Comparison of ENCODE assay signal across 18 cellular contexts in the genomic region with DNA sequence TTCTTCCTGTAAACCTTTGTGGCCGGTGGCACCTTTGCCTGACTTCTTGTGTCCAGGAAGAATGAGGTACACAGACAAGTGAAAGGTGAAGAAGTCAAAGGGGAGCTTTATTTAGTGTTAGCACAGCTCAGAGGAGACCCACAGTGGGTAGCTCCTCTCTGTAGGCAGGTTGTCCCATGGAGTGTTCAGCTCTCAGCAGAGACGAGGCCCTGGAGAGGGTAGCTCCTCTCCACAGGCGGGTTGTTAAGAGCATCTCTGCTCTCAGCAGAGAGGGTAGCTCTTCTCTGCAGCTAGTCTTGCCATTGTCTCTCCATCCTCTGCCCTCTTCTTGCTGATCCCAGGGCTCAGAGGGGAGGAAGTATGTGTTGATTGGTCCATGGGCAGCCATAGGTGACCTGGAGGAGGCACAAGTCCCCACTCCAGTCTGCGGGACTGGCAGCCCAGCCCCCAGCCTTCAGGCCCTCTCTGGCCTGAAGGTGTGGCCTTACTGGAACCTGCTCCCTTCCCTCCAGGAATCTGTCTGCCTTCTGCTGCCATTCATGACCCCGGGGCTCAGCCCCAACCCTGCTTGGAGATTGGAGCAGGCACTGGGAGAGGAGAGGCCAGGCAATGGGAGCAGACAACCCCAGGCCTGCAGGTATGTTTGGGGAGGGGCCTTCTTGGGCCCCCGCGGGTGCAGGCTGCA. TPM values are rescaled to one million over a fixed set of nuclear protein-coding genes. Genes with fewer than 3 reads are reported as not detected.
DNase-seq lines count a peak whose midpoint lies in the region; ATAC-seq, FAIRE-seq and TF ChIP-seq lines count a peak whose summit lies in the region.
"Had no signal": no experiment of that assay in that cellular context is flagged by ENCODE, and none has a peak within 500 bp of the region (broad histone marks: within the 10 kb centered on the region; RNA-seq: fewer than 3 reads in every experiment).

No MANE protein-coding gene starts in this region.

- no peak overlapping the region for H3K4me3 Mint-ChIP-seq in stimulated activated memory B cell treated with anti-CD40 and anti-IgM and Interleukin-4, amounts not matched to agents 10 μg/mL and 1 μg/mL and 100 μg/mL, for 72 hours
- H3K4me3 Mint-ChIP-seq: CD8-positive, alpha-beta T cell had no signal

- H3K27ac Mint-ChIP-seq in stimulated activated memory B cell treated with anti-CD40 and anti-IgM and Interleukin-4, amounts not matched to agents 10 μg/mL and 1 μg/mL and 100 μg/mL, for 72 hours = peak overlapping the region; percentile 62
- H3K27ac Mint-ChIP-seq: CD8-positive, alpha-beta T cell had no signal

- intact Hi-C loops in K562 (cut with micrococcal nuclease) (no loop called here), uterus (cut with DNase I; ENCODE audit: low total_unique reads) (no loop called here)

- H3K36me3 Mint-ChIP-seq in stimulated activated memory B cell treated with anti-CD40 and anti-IgM and Interleukin-4, amounts not matched to agents 10 μg/mL and 1 μg/mL and 100 μg/mL, for 72 hours = no peaks in the 10 kb centered on the region
- H3K36me3 Mint-ChIP-seq: CD14-positive monocyte; CD8-positive, alpha-beta T cell had no signal

- H3K27me3 Mint-ChIP-seq in stimulated activated memory B cell treated with anti-CD40 and anti-IgM and Interleukin-4, amounts not matched to agents 10 μg/mL and 1 μg/mL and 100 μg/mL, for 72 hours = no peaks in the 10 kb centered on the region

- no peak overlapping the region for H3K4me3 ChIP-seq in DOHH2 (ENCODE audit: low read length)
- no peak overlapping the region for H3K4me3 ChIP-seq in HEK293 (ENCODE audit: low read depth, low read length)
- no peak overlapping the region for H3K4me3 ChIP-seq in K562
- H3K4me3 ChIP-seq in tibial nerve = no peak overlapping the region
- no peak overlapping the region for H3K4me3 ChIP-seq in uterus
- H3K4me3 ChIP-seq: A549 had no signal

- H3K36me3 ChIP-seq in DOHH2 (ENCODE audit: control insufficient read depth, low read length) (no peaks in the 10 kb centered on the region), HEK293 (ENCODE audit: control insufficient read depth in 2 of 2, insufficient read depth in 1 of 2, low read length in 2 of 2) (no peaks in the 10 kb centered on the region), K562 (ENCODE audit: control insufficient read depth, insufficient read depth, low read length) (no peaks in the 10 kb centered on the region), tibial nerve (no peaks in the 10 kb centered on the region), uterus (no peaks in the 10 kb centered on the region)

- H3K9me2 ChIP-seq in DOHH2 (replicated peaks; ENCODE audit: control insufficient read depth, low read length) = no peaks in the 10 kb centered on the region

- TF ChIP-seq POLR2A in K562 (conservative IDR thresholded peaks at IDR 0.05) (no peak), tibial nerve (IDR thresholded peaks at IDR 0.05) (no peak), uterus (IDR thresholded peaks at IDR 0.05) (no peak)

- peak overlapping the region; percentile 60; the same call in 1 of the 2 replicates for H3K4me2 ChIP-seq in DOHH2 (ENCODE audit: low read length)
- no peak overlapping the region for H3K4me2 ChIP-seq in K562 (ENCODE audit: insufficient read depth, low read length)
- H3K4me2 ChIP-seq: A549 had no signal

- BruUV-seq in K562 (replicated peaks; lab: Mats Ljungman, UMichigan) = no TSS peak

- H2AFZ ChIP-seq in K562 (ENCODE audit: low read depth, low read length) = no peak overlapping the region

- TF ChIP-seq RAD21 in K562 (CRISPR knock-in tag; conservative IDR thresholded peaks at IDR 0.05 in 1 of 2, IDR thresholded peaks at IDR 0.05 in 1 of 2) = no peak

- no peaks in the 10 kb centered on the region for H3K9me1 ChIP-seq in K562 (ENCODE audit: control insufficient read depth, insufficient read depth, low read length)

- no peak for DNase-seq in K562 (ENCODE audit: extremely low read depth in 1 of 4, low spot score in 3 of 4)
- no peak for DNase-seq in activated naive CD4-positive, alpha-beta T cell treated with anti-CD3 and anti-CD28 coated beads, Interleukin-2, amount 50 U/mL, for 16 hours
- DNase-seq in tibial nerve (ENCODE audit: low spot score in 2 of 2) = no peak
- DNase-seq in uterus = no peak
- DNase-seq: CD8-positive, alpha-beta T cell; COR-L47; DMS153; HCEC 1CT had no signal

- in situ Hi-C loops in K562 (cut with MboI) = no loop called here

- H3K9me3 ChIP-seq in DOHH2 (ENCODE audit: control insufficient read depth, insufficient read depth, low read length) (peaks cover 11% of the 10 kb centered on the region), HEK293 (ENCODE audit: control insufficient read depth, insufficient read depth, low read depth, low read length) (no peaks in the 10 kb centered on the region), K562 (replicated peaks; ENCODE audit: control insufficient read depth, insufficient read depth, low read depth, low read length) (0 out of 2 replicates have a peak, but pooled peaks cover 4% of the 10 kb centered on the region), tibial nerve (peaks cover 0 to 6% (median 0%) of the 10 kb centered on the region in 4 donors), uterus (no peaks in the 10 kb centered on the region)

- H3K4me1 ChIP-seq in DOHH2 (ENCODE audit: control insufficient read depth, low read length) (peaks cover 79% of the 10 kb centered on the region), HEK293 (ENCODE audit: control insufficient read depth, insufficient read depth, low read length) (peaks cover 3% of the 10 kb centered on the region; the same call in 1 of the 2 replicates), K562 (replicated peaks in 1 of 2; ENCODE audit: control insufficient read depth in 2 of 2, insufficient read depth in 2 of 2, low read length in 2 of 2) (no peaks in the 10 kb centered on the region), tibial nerve (no peaks in the 10 kb centered on the region), uterus (no peaks in the 10 kb centered on the region)

- no peak for ATAC-seq in K562
- no peak for ATAC-seq in stimulated activated memory B cell treated with anti-CD40 and anti-IgM and Interleukin-4, amounts not matched to agents 10 μg/mL and 1 μg/mL and 100 μg/mL, for 72 hours
- ATAC-seq: A549; CD8-positive, alpha-beta T cell had no signal

- H3K9me3 Mint-ChIP-seq in stimulated activated memory B cell treated with anti-CD40 and anti-IgM and Interleukin-4, amounts not matched to agents 10 μg/mL and 1 μg/mL and 100 μg/mL, for 72 hours = no peaks in the 10 kb centered on the region
- H3K9me3 Mint-ChIP-seq: CD8-positive, alpha-beta T cell had no signal

- H3K27ac ChIP-seq in DOHH2 (ENCODE audit: low read depth, low read length) = no peak overlapping the region
- no peak overlapping the region for H3K27ac ChIP-seq in HEK293 (ENCODE audit: extremely low read depth, low read depth, low read length)
- no peak overlapping the region for H3K27ac ChIP-seq in K562 (ENCODE audit: extremely low read depth, low read depth, low read length)
- no peak overlapping the region for H3K27ac ChIP-seq in tibial nerve
- H3K27ac ChIP-seq in uterus = no peak overlapping the region
- H3K27ac ChIP-seq: A549, HL-60 had no signal

- H3F3A ChIP-seq in DOHH2 (ENCODE audit: control insufficient read depth, insufficient read depth) = peaks cover 19% of the 10 kb centered on the region

- peaks cover 57% of the 10 kb centered on the region for H3K4me1 Mint-ChIP-seq in stimulated activated memory B cell treated with anti-CD40 and anti-IgM and Interleukin-4, amounts not matched to agents 10 μg/mL and 1 μg/mL and 100 μg/mL, for 72 hours

- TF ChIP-seq CTCF in DOHH2 (IDR thresholded peaks at IDR 0.05; ENCODE audit: low read depth, low read length, poor library complexity, severe bottlenecking) (no peak), HEK293 (tag by site-specific recombination; IDR thresholded peaks at IDR 0.05) (no peak), K562 (IDR thresholded peaks at IDR 0.05 in 2 of 3, conservative IDR thresholded peaks at IDR 0.05 in 1 of 3; ENCODE audit: insufficient read depth in 2 of 3, low read depth in 1 of 3, low read length in 3 of 3) (no peak), tibial nerve (IDR thresholded peaks at IDR 0.05) (no peak), uterus (IDR thresholded peaks at IDR 0.05) (no peak)

- H3K79me2 ChIP-seq in DOHH2 (ENCODE audit: control insufficient read depth, low read length) (no peaks in the 10 kb centered on the region), K562 (ENCODE audit: control insufficient read depth, insufficient read depth, low read length) (no peaks in the 10 kb centered on the region)

- FAIRE-seq in K562 (lab: Jason Lieb, UNC) = no peak
- FAIRE-seq: A549, D721Med, GM18507 had no signal

- H3K27me3 ChIP-seq in DOHH2 (ENCODE audit: control insufficient read depth, low read length) (0 out of 2 replicates have a peak, but pooled peaks cover 2% of the 10 kb centered on the region), K562 (ENCODE audit: control insufficient read depth in 2 of 2, insufficient read depth in 2 of 2, low read length in 2 of 2) (no peaks in the 10 kb centered on the region), tibial nerve (no peaks in the 10 kb centered on the region), uterus (no peaks in the 10 kb centered on the region)

- H3K9ac ChIP-seq in K562 (ENCODE audit: insufficient read depth in 1 of 2, low read depth in 2 of 2, low read length in 2 of 2) = no peak overlapping the region

- H4K20me1 ChIP-seq in DOHH2 (ENCODE audit: control insufficient read depth, insufficient read depth, low read depth, low read length) (no peaks in the 10 kb centered on the region), K562 (replicated peaks; ENCODE audit: control insufficient read depth, insufficient read depth, low read length) (no peaks in the 10 kb centered on the region)

- no peak for TF ChIP-seq EP300 in K562 (IDR thresholded peaks at IDR 0.05; ENCODE audit: low read length)
- TF ChIP-seq EP300 in tibial nerve (IDR thresholded peaks at IDR 0.05) = no peak

- CTCF ChIA-PET in HEK293 (lab: Yijun Ruan, JAX) (no interaction called here), K562 (lab: Yijun Ruan, JAX; ENCODE audit: low intra/inter-chr PET ratio) (no interaction called here)

- POLR2A ChIA-PET in HEK293 (lab: Yijun Ruan, JAX) = interaction anchor here (1.1 to 1.2 kb wide), 2 partner anchors 25 to 68 kb away, joined by 3 read pairs; partner anchors contain the start of gene HHEX
- POLR2A ChIA-PET in K562 (lab: Yijun Ruan, JAX) = interaction anchor here (0.6 kb wide), 2 partner anchors 20 to 33 kb away, joined by 3 read pairs; no protein-coding TSS in a partner anchor

- 70% methylated on average over 3 of the region's 7 CpGs for WGBS in K562 (ENCODE audit: insufficient coverage, low coverage, missing lambda C conversion rate)
- 87 to 92% methylated on average over 5 of the region's 7 CpGs for WGBS in tibial nerve, 2 donors

RNA-seq across cellular contexts. Expression of gene HHEX, which starts 24.5 kb away (rescaled TPM):
- 105 and 158 TPM in 2 replicates for total RNA-seq in K562 (2011; cell fraction: chromatin; rRNA removed; ENCODE audit: low replicate concordance)
- 77.9 and 81.1 TPM in 2 replicates for total RNA-seq in K562 (2011; cell fraction: nucleolus; rRNA removed)
- total RNA-seq in K562 (2011; cell fraction: nucleoplasm; rRNA removed) = 120 and 153 TPM in 2 replicates
- total RNA-seq in K562 (2014; rRNA removed) = 68.0 and 69.2 TPM in 2 replicates
- 95.8 and 110 TPM in 2 replicates for total RNA-seq in K562 (2014; rRNA removed; fragmentation: Illumina TruSeq; extraction: Trizol)
- 79.8 and 80.2 TPM in 2 replicates for total RNA-seq in K562 (2015; rRNA removed; fragmentation: Illumina TruSeq; extraction: Trizol)
- 108 and 120 TPM in 2 replicates for total RNA-seq in K562 (2021)
- polyA plus RNA-seq in K562 (2011; rRNA removed) = 67.9 and 78.2 TPM in 2 replicates
- polyA plus RNA-seq in K562 (2011; cell fraction: cytosol; rRNA removed) = 34.7 and 42.9 TPM in 2 replicates
- polyA plus RNA-seq in K562 (2011; cell fraction: nucleus; rRNA removed) = 202 and 206 TPM in 2 replicates
- polyA plus RNA-seq in K562 (2012) = 97.4 and 134 TPM in 2 replicates
- 97.5 and 133 TPM in 2 replicates for polyA plus RNA-seq in K562 (2014; fragmentation: Illumina TruSeq; extraction: Trizol)
- polyA plus RNA-seq in K562 (2014; fragmentation: Nextera tagmentation; extraction: Ambion mirVana) = 10 to 100 TPM; 37.2 to 51.4 TPM
- polyA plus RNA-seq in K562 (2014; rRNA removed) = 101 and 110 TPM in 2 replicates
- polyA minus RNA-seq in K562 (2011; rRNA and poly(A)+ RNA removed) = 72.5 and 80.9 TPM in 2 replicates
- 27.8 and 36.2 TPM in 2 replicates for polyA minus RNA-seq in K562 (2011; cell fraction: cytosol; rRNA and poly(A)+ RNA removed)
- polyA minus RNA-seq in K562 (2011; cell fraction: nucleus; rRNA and poly(A)+ RNA removed) = 116 and 143 TPM in 2 replicates
- 10 to 100 TPM in 1 of 4 donors, 1 to 10 TPM in 3; 6.3 to 16.7 (median 7.5) TPM for total RNA-seq in tibial nerve
- 10 to 100 TPM in 2 of 4 donors, 1 to 10 TPM in 2; 6.1 to 33.2 (median 12.4) TPM for total RNA-seq in uterus
- total RNA-seq: Daoy, H4 had no signal
